8 cellular contexts compared by ENCODE assay signal in genomic region chr11:125902315-125902926, GRCh38. TPM values are rescaled to one million over a fixed set of nuclear protein-coding genes. Genes with fewer than 3 reads are reported as not detected.
DNase-seq lines count a peak whose midpoint lies in the region; ATAC-seq lines count a peak whose summit lies in the region.

No MANE protein-coding gene starts in this region.

- H3K27me3 ChIP-seq in iPS-15b (ENCODE audit: control insufficient read depth, insufficient read depth, low read length): peaks cover 10% of the 10 kb centered on the region
- peaks cover 13 to 21% of the 10 kb centered on the region in 2 donors for H3K27me3 ChIP-seq in stomach smooth muscle (ENCODE audit: control insufficient read depth in 1 of 2, insufficient read depth in 2 of 2, low read length in 2 of 2)

- H3K4me3 Mint-ChIP-seq in activated CD4-positive, alpha-beta T cell treated with anti-CD3 and anti-CD28 coated beads, Interleukin-2, amount 10 ng/mL, durations not matched to agents 24 days and 14 days: peak overlapping the region; percentile 95
- H3K4me3 Mint-ChIP-seq in activated T-helper 17 cell treated with anti-CD3 and anti-CD28 coated beads, Interleukin-2, amount 50 U/mL, for 72 hours: peak overlapping the region; percentile 89

- H3K9ac ChIP-seq in iPS-15b (ENCODE audit: low read depth, low read length): peak overlapping the region; percentile 30
- peak overlapping the region; percentile 84 to 94 for H3K9ac ChIP-seq in stomach smooth muscle (ENCODE audit: low read length in 2 of 2)

- intact Hi-C loops in activated CD4-positive, alpha-beta T cell treated with anti-CD3 and anti-CD28 coated beads, Interleukin-2, amount 10 ng/mL, durations not matched to agents 24 days and 14 days (cut with micrococcal nuclease): loop anchor here (5.0 kb wide), 2 partner anchors 160 to 790 kb away; partner anchors contain the start of genes CDON and TMEM218

- H3K27me3 Mint-ChIP-seq in activated CD4-positive, alpha-beta T cell treated with anti-CD3 and anti-CD28 coated beads, Interleukin-2, amount 10 ng/mL, durations not matched to agents 24 days and 14 days: peaks cover 25% of the 10 kb centered on the region
- H3K27me3 Mint-ChIP-seq in activated T-helper 17 cell treated with anti-CD3 and anti-CD28 coated beads, Interleukin-2, amount 50 U/mL, for 72 hours: peaks cover 15% of the 10 kb centered on the region

- H3K9me3 Mint-ChIP-seq in activated CD4-positive, alpha-beta T cell treated with anti-CD3 and anti-CD28 coated beads, Interleukin-2, amount 10 ng/mL, durations not matched to agents 24 days and 14 days: no peaks in the 10 kb centered on the region
- H3K9me3 Mint-ChIP-seq in activated T-helper 17 cell treated with anti-CD3 and anti-CD28 coated beads, Interleukin-2, amount 50 U/mL, for 72 hours: no peaks in the 10 kb centered on the region

- H3K4me1 ChIP-seq in iPS-15b (ENCODE audit: control insufficient read depth, insufficient read depth, low read length): no peaks in the 10 kb centered on the region
- peaks cover 15% of the 10 kb centered on the region for H3K4me1 ChIP-seq in stomach smooth muscle (ENCODE audit: control insufficient read depth, insufficient read depth, low read length)

- H3K4me1 Mint-ChIP-seq in activated CD4-positive, alpha-beta T cell treated with anti-CD3 and anti-CD28 coated beads, Interleukin-2, amount 10 ng/mL, durations not matched to agents 24 days and 14 days: peaks cover 32% of the 10 kb centered on the region
- peaks cover 24% of the 10 kb centered on the region for H3K4me1 Mint-ChIP-seq in activated T-helper 17 cell treated with anti-CD3 and anti-CD28 coated beads, Interleukin-2, amount 50 U/mL, for 72 hours

- H3K9me3 ChIP-seq in iPS-15b (ENCODE audit: control insufficient read depth, insufficient read depth, low read length) (no peaks in the 10 kb centered on the region), stomach smooth muscle (ENCODE audit: control insufficient read depth in 2 of 2, low read length in 2 of 2) (no peaks in the 10 kb centered on the region)

- no peak for DNase-seq in activated CD4-positive, alpha-beta T cell treated with anti-CD3 and anti-CD28 coated beads, Interleukin-2, amount 10 ng/mL, durations not matched to agents 24 days and 14 days
- no peak for DNase-seq in activated CD4-positive, alpha-beta T cell treated with anti-CD3 and anti-CD28 coated beads for 1 hour
- DNase-seq in COLO668 (lab: John Stamatoyannopoulos, UW; ENCODE audit: unreplicated experiment) (no peak), LoVo (ENCODE audit: low spot score) (no peak), NCI-H526 treated with DMSO at 0.1 percent for 48 hours (lab: John Stamatoyannopoulos, UW) (no peak)

- peaks cover 33% of the 10 kb centered on the region for H3K36me3 Mint-ChIP-seq in activated CD4-positive, alpha-beta T cell treated with anti-CD3 and anti-CD28 coated beads, Interleukin-2, amount 10 ng/mL, durations not matched to agents 24 days and 14 days (ENCODE audit: low read depth)
- H3K36me3 Mint-ChIP-seq in activated T-helper 17 cell treated with anti-CD3 and anti-CD28 coated beads, Interleukin-2, amount 50 U/mL, for 72 hours (ENCODE audit: low read depth): peaks cover 40% of the 10 kb centered on the region

- no peak for ATAC-seq in activated T-helper 17 cell treated with anti-CD3 and anti-CD28 coated beads, Interleukin-2, amount 50 U/mL, for 72 hours (replicated peaks)

- H3K4me3 ChIP-seq in iPS-15b (ENCODE audit: low read depth, low read length): peak overlapping the region; percentile 87
- H3K4me3 ChIP-seq in stomach smooth muscle (ENCODE audit: low read length in 2 of 2): peak overlapping the region; percentile 66 to 92

- H3K36me3 ChIP-seq in iPS-15b (ENCODE audit: control insufficient read depth, insufficient read depth, low read length) (no peaks in the 10 kb centered on the region), stomach smooth muscle (ENCODE audit: control insufficient read depth in 2 of 2, insufficient read depth in 2 of 2, low read length in 2 of 2) (peaks cover 8 to 13% of the 10 kb centered on the region in 2 donors)

- H3K27ac Mint-ChIP-seq in activated CD4-positive, alpha-beta T cell treated with anti-CD3 and anti-CD28 coated beads, Interleukin-2, amount 10 ng/mL, durations not matched to agents 24 days and 14 days: peak overlapping the region; percentile 94
- peak overlapping the region; percentile 84 for H3K27ac Mint-ChIP-seq in activated T-helper 17 cell treated with anti-CD3 and anti-CD28 coated beads, Interleukin-2, amount 50 U/mL, for 72 hours

- peak overlapping the region; percentile 76 for H3K27ac ChIP-seq in stomach smooth muscle (ENCODE audit: low read length)

RNA-seq across cellular contexts. Expression of gene PUS3, which starts 0.6 kb away (rescaled TPM):
- total RNA-seq in activated CD4-positive, alpha-beta T cell treated with anti-CD3 and anti-CD28 coated beads, Interleukin-2, amount 10 ng/mL, durations not matched to agents 24 days and 14 days: 18.0 and 19.2 TPM in 2 replicates
- total RNA-seq in activated T-helper 17 cell treated with anti-CD3 and anti-CD28 coated beads, Interleukin-2, amount 50 U/mL, for 72 hours: 10 to 100 TPM; 13.1 to 15.9 TPM

RNA-seq across cellular contexts. Expression of gene DDX25, which starts 1.9 kb away (rescaled TPM):
- 0.19 TPM in 1 of 2 replicates, not detected in the other for total RNA-seq in activated CD4-positive, alpha-beta T cell treated with anti-CD3 and anti-CD28 coated beads, Interleukin-2, amount 10 ng/mL, durations not matched to agents 24 days and 14 days
- total RNA-seq in activated T-helper 17 cell treated with anti-CD3 and anti-CD28 coated beads, Interleukin-2, amount 50 U/mL, for 72 hours: under 1 TPM; 0.32 to 0.69 TPM

RNA-seq across cellular contexts. Expression of gene HYLS1, which starts 15.0 kb away (rescaled TPM):
- 6.7 and 7.6 TPM in 2 replicates for total RNA-seq in activated CD4-positive, alpha-beta T cell treated with anti-CD3 and anti-CD28 coated beads, Interleukin-2, amount 10 ng/mL, durations not matched to agents 24 days and 14 days
- total RNA-seq in activated T-helper 17 cell treated with anti-CD3 and anti-CD28 coated beads, Interleukin-2, amount 50 U/mL, for 72 hours: 1 to 10 TPM; 7.7 to 9.2 TPM

RNA-seq across cellular contexts. Expression of gene VSIG10L2, which starts 43.4 kb away (rescaled TPM):
- not detected in 2 replicates for total RNA-seq in activated CD4-positive, alpha-beta T cell treated with anti-CD3 and anti-CD28 coated beads, Interleukin-2, amount 10 ng/mL, durations not matched to agents 24 days and 14 days
- not detected for total RNA-seq in activated T-helper 17 cell treated with anti-CD3 and anti-CD28 coated beads, Interleukin-2, amount 50 U/mL, for 72 hours
